9 cellular contexts compared by ENCODE assay signal in genomic region chr20:56429496-56429895, GRCh38. TPM values are rescaled to one million over a fixed set of nuclear protein-coding genes. Genes with fewer than 3 reads are reported as not detected.
DNase-seq lines count a peak whose midpoint lies in the region; ATAC-seq, FAIRE-seq and TF ChIP-seq lines count a peak whose summit lies in the region.
"Had no signal": no experiment of that assay in that cellular context is flagged by ENCODE, and none has a peak within 500 bp of the region (broad histone marks: within the 10 kb centered on the region; RNA-seq: fewer than 3 reads in every experiment).

No MANE protein-coding gene starts in this region.

- no peak overlapping the region for H3K56ac ChIP-seq in mesendoderm (ENCODE audit: low read length)

- DNase-seq in activated CD4-positive, alpha-beta T cell treated with anti-CD3 and anti-CD28 coated beads for 1 hour = peak; percentile 26
- DNase-seq in activated CD4-positive, alpha-beta T cell treated with anti-CD3 and anti-CD28 coated beads, Interleukin-2, amount 50 U/mL, for 1 hour = no peak
- DNase-seq in activated CD8-positive, alpha-beta T cell treated with anti-CD3 and anti-CD28 coated beads for 36 hours = peak; percentile 78
- no peak for DNase-seq in GM19239 (ENCODE audit: insufficient read length, low spot score)
- no peak for DNase-seq in effector CD4-positive, alpha-beta T cell
- DNase-seq in mesendoderm = no peak
- DNase-seq: T1000 had no signal

- peak overlapping the region; percentile 69 for H3K4me3 Mint-ChIP-seq in activated CD8-positive, alpha-beta T cell treated with anti-CD3 and anti-CD28 coated beads for 36 hours
- H3K4me3 Mint-ChIP-seq in stimulated activated naive CD8-positive, alpha-beta T cell treated with anti-CD3 and anti-CD28 coated beads, Interleukin-15, Interleukin-2, amounts not matched to agents 100 ng/mL and 50 ng/mL, for 24 hours = peak overlapping the region; percentile 70

- no peaks in the 10 kb centered on the region for H3K9me3 Mint-ChIP-seq in activated CD8-positive, alpha-beta T cell treated with anti-CD3 and anti-CD28 coated beads for 36 hours
- H3K9me3 Mint-ChIP-seq in stimulated activated naive CD8-positive, alpha-beta T cell treated with anti-CD3 and anti-CD28 coated beads, Interleukin-15, Interleukin-2, amounts not matched to agents 100 ng/mL and 50 ng/mL, for 24 hours = no peaks in the 10 kb centered on the region

- intact Hi-C loops in activated CD8-positive, alpha-beta T cell treated with anti-CD3 and anti-CD28 coated beads for 36 hours (cut with micrococcal nuclease) = no loop called here

- no peak overlapping the region for H3K4ac ChIP-seq in mesendoderm (ENCODE audit: low read depth, low read length)

- H2BK15ac ChIP-seq in mesendoderm (replicated peaks; ENCODE audit: low read depth) = no peak overlapping the region

- H3K18ac ChIP-seq in mesendoderm (ENCODE audit: low read length) = no peak overlapping the region

- no peak overlapping the region for H4K8ac ChIP-seq in mesendoderm (ENCODE audit: low read depth, low read length)

- H3K4me2 ChIP-seq in mesendoderm (ENCODE audit: low read length) = no peak overlapping the region

- no peak for TF ChIP-seq EP300 in gastroesophageal sphincter (IDR thresholded peaks at IDR 0.05)

- H3K36me3 Mint-ChIP-seq in activated CD8-positive, alpha-beta T cell treated with anti-CD3 and anti-CD28 coated beads for 36 hours (ENCODE audit: low read depth) = peaks cover 8% of the 10 kb centered on the region
- H3K36me3 Mint-ChIP-seq in stimulated activated naive CD8-positive, alpha-beta T cell treated with anti-CD3 and anti-CD28 coated beads, Interleukin-15, Interleukin-2, amounts not matched to agents 100 ng/mL and 50 ng/mL, for 24 hours (ENCODE audit: low read depth) = peaks cover 16% of the 10 kb centered on the region

- H3K9ac ChIP-seq in mesendoderm (ENCODE audit: low read length) = no peak overlapping the region

- H3K4me1 Mint-ChIP-seq in activated CD8-positive, alpha-beta T cell treated with anti-CD3 and anti-CD28 coated beads for 36 hours (ENCODE audit: low read depth) = peaks cover 76% of the 10 kb centered on the region
- H3K4me1 Mint-ChIP-seq in stimulated activated naive CD8-positive, alpha-beta T cell treated with anti-CD3 and anti-CD28 coated beads, Interleukin-15, Interleukin-2, amounts not matched to agents 100 ng/mL and 50 ng/mL, for 24 hours (ENCODE audit: low read depth) = peaks cover 74% of the 10 kb centered on the region

- H3K9me3 ChIP-seq in gastroesophageal sphincter = no peaks in the 10 kb centered on the region

- no peak overlapping the region for H3K23ac ChIP-seq in mesendoderm (ENCODE audit: low read length)

- no peak overlapping the region for H2BK120ac ChIP-seq in mesendoderm (ENCODE audit: low read depth, low read length)

- peak overlapping the region in 3 of 4 donors; percentile 26 to 61 (median 50) for H3K27ac ChIP-seq in gastroesophageal sphincter
- H3K27ac ChIP-seq in mesendoderm (ENCODE audit: low read depth, low read length) = no peak overlapping the region

- peak overlapping the region; percentile 95 for H3K27ac Mint-ChIP-seq in activated CD8-positive, alpha-beta T cell treated with anti-CD3 and anti-CD28 coated beads for 36 hours
- H3K27ac Mint-ChIP-seq in stimulated activated naive CD8-positive, alpha-beta T cell treated with anti-CD3 and anti-CD28 coated beads, Interleukin-15, Interleukin-2, amounts not matched to agents 100 ng/mL and 50 ng/mL, for 24 hours = peak overlapping the region; percentile 94

- H3K4me3 ChIP-seq in gastroesophageal sphincter = no peak overlapping the region
- H3K4me3 ChIP-seq in mesendoderm (ENCODE audit: low read length) = no peak overlapping the region

- H3K4me1 ChIP-seq in gastroesophageal sphincter = peaks cover 0 to 53% (median 25%) of the 10 kb centered on the region in 3 donors
- H3K4me1 ChIP-seq in mesendoderm (ENCODE audit: control insufficient read depth, low read depth, low read length) = no peaks in the 10 kb centered on the region

- no peaks in the 10 kb centered on the region for H3K79me2 ChIP-seq in mesendoderm (ENCODE audit: control insufficient read depth, insufficient read depth, low read length)

- H3K36me3 ChIP-seq in gastroesophageal sphincter = no peaks in the 10 kb centered on the region
- no peaks in the 10 kb centered on the region for H3K36me3 ChIP-seq in mesendoderm (ENCODE audit: control insufficient read depth, insufficient read depth, low read length)

- CTCF ChIA-PET in activated CD8-positive, alpha-beta T cell treated with anti-CD3 and anti-CD28 coated beads for 36 hours (lab: Charles Lee) = interaction anchor here (6.3 kb wide), 1 partner anchor 13 kb away, joined by 35 read pairs; no protein-coding TSS in a partner anchor

- H2BK5ac ChIP-seq in mesendoderm (ENCODE audit: low read length) = no peak overlapping the region

- no peaks in the 10 kb centered on the region for H3K79me1 ChIP-seq in mesendoderm (ENCODE audit: low read length)

- TF ChIP-seq POLR2A in gastroesophageal sphincter (IDR thresholded peaks at IDR 0.05) = no peak

- H3K27me3 ChIP-seq in gastroesophageal sphincter (no peaks in the 10 kb centered on the region), mesendoderm (ENCODE audit: insufficient read depth, low read length, poor library complexity) (no peaks in the 10 kb centered on the region)

- H2AK5ac ChIP-seq in mesendoderm (ENCODE audit: low read length) = no peak overlapping the region

- POLR2A ChIA-PET in activated CD8-positive, alpha-beta T cell treated with anti-CD3 and anti-CD28 coated beads for 36 hours (lab: Charles Lee) = interaction anchor here (1.6 to 3.7 kb wide), 5 partner anchors 10 to 37 kb away, joined by 4 to 27 read pairs (median 6); partner anchors contain the start of genes AURKA, CASS4 and CSTF1

- H3K27me3 Mint-ChIP-seq in activated CD8-positive, alpha-beta T cell treated with anti-CD3 and anti-CD28 coated beads for 36 hours = no peaks in the 10 kb centered on the region
- no peaks in the 10 kb centered on the region for H3K27me3 Mint-ChIP-seq in stimulated activated naive CD8-positive, alpha-beta T cell treated with anti-CD3 and anti-CD28 coated beads, Interleukin-15, Interleukin-2, amounts not matched to agents 100 ng/mL and 50 ng/mL, for 24 hours

- ATAC-seq in activated CD8-positive, alpha-beta T cell treated with anti-CD3 and anti-CD28 coated beads for 36 hours = peak; percentile 54
- ATAC-seq in gastroesophageal sphincter = no peak

- no peak overlapping the region for H4K5ac ChIP-seq in mesendoderm (ENCODE audit: low read length)

- FAIRE-seq in GM19239 (lab: Jason Lieb, UNC) = no peak

- no peak for TF ChIP-seq CTCF in activated CD8-positive, alpha-beta T cell treated with anti-CD3 and anti-CD28 coated beads for 36 hours (IDR thresholded peaks at IDR 0.05)
- no peak for TF ChIP-seq CTCF in gastroesophageal sphincter (IDR thresholded peaks at IDR 0.05)

- WGBS in gastroesophageal sphincter (ENCODE audit: low coverage in 1 of 2), 2 donors = 31 to 45% methylated on average over 6 of the region's 6 CpGs
- WGBS in mesendoderm (ENCODE audit: extremely low coverage, insufficient coverage, low lambda C conversion rate) = 100% methylated on average over 3 of the region's 6 CpGs

RNA-seq across cellular contexts. Expression of gene CASS4, which starts 17.4 kb away (rescaled TPM):
- total RNA-seq in activated CD8-positive, alpha-beta T cell treated with anti-CD3 and anti-CD28 coated beads for 36 hours = 1 to 10 TPM; 3.5 to 3.7 TPM
- 1 to 10 TPM; 1.2 to 9.0 (median 4.4) TPM for total RNA-seq in gastroesophageal sphincter
- polyA plus RNA-seq in mesendoderm (2013, experiment 1 of 2) = not detected
- polyA plus RNA-seq in mesendoderm (2013, experiment 2 of 2) = not detected

RNA-seq across cellular contexts. Expression of gene CSTF1, which starts 37.1 kb away (rescaled TPM):
- total RNA-seq in activated CD8-positive, alpha-beta T cell treated with anti-CD3 and anti-CD28 coated beads for 36 hours = 10 to 100 TPM; 63.4 to 66.2 TPM
- 10 to 100 TPM; 15.3 to 33.1 (median 22.4) TPM for total RNA-seq in gastroesophageal sphincter
- polyA plus RNA-seq in mesendoderm (2013, experiment 1 of 2) = 39.7 TPM
- polyA plus RNA-seq in mesendoderm (2013, experiment 2 of 2) = 40.9 TPM

RNA-seq across cellular contexts. Expression of gene AURKA, which starts 37.5 kb away (rescaled TPM):
- 100 to 1,000 TPM in 1 of 2 experiments, 10 to 100 TPM in 1; 97.5 to 100 TPM for total RNA-seq in activated CD8-positive, alpha-beta T cell treated with anti-CD3 and anti-CD28 coated beads for 36 hours
- 1 to 10 TPM in 3 of 4 donors, under 1 TPM in 1; 0.54 to 2.5 (median 1.6) TPM for total RNA-seq in gastroesophageal sphincter
- polyA plus RNA-seq in mesendoderm (2013, experiment 1 of 2) = 91.0 TPM
- polyA plus RNA-seq in mesendoderm (2013, experiment 2 of 2) = 89.8 TPM

RNA-seq across cellular contexts. Expression of gene RTF2, which starts 38.9 kb away (rescaled TPM):
- 10 to 100 TPM; 72.0 to 76.7 TPM for total RNA-seq in activated CD8-positive, alpha-beta T cell treated with anti-CD3 and anti-CD28 coated beads for 36 hours
- 10 to 100 TPM; 83.7 to 96.1 (median 90.3) TPM for total RNA-seq in gastroesophageal sphincter
- 41.7 TPM for polyA plus RNA-seq in mesendoderm (2013, experiment 1 of 2)
- polyA plus RNA-seq in mesendoderm (2013, experiment 2 of 2) = 43.6 TPM

Comparison
In these comparisons a context has a peak if more than half of its experiments do, and no peak if none do; other contexts are left out.
1. DNase-seq: peak in activated CD4-positive, alpha-beta T cell treated with anti-CD3 and anti-CD28 coated beads for 1 hour (single experiment) and activated CD8-positive, alpha-beta T cell treated with anti-CD3 and anti-CD28 coated beads for 36 hours (single experiment); none in activated CD4-positive, alpha-beta T cell treated with anti-CD3 and anti-CD28 coated beads, Interleukin-2, amount 50 U/mL, for 1 hour (single experiment), GM19239 (single experiment), effector CD4-positive, alpha-beta T cell (single experiment) and mesendoderm (single experiment).
2. RNA of gene AURKA, which starts 37.5 kb away (total RNA-seq): 97.5 to 100 TPM in activated CD8-positive, alpha-beta T cell treated with anti-CD3 and anti-CD28 coated beads for 36 hours; 0.54 to 2.5 TPM in gastroesophageal sphincter; every median in the first group is over 10 times any median in the second.